Comparison of ENCODE assay signal across 1 cellular context in genomic region chr10:23408330-23408976, GRCh38.
TF ChIP-seq lines count a peak whose summit lies in the region.

No MANE protein-coding gene starts in this region.

TF ChIP-seq in HEK293, 187 proteins besides CTCF, POLR2A, EP300 and RAD21 (continued from another document and continues in another):
- TF ChIP-seq, protein P1, sequence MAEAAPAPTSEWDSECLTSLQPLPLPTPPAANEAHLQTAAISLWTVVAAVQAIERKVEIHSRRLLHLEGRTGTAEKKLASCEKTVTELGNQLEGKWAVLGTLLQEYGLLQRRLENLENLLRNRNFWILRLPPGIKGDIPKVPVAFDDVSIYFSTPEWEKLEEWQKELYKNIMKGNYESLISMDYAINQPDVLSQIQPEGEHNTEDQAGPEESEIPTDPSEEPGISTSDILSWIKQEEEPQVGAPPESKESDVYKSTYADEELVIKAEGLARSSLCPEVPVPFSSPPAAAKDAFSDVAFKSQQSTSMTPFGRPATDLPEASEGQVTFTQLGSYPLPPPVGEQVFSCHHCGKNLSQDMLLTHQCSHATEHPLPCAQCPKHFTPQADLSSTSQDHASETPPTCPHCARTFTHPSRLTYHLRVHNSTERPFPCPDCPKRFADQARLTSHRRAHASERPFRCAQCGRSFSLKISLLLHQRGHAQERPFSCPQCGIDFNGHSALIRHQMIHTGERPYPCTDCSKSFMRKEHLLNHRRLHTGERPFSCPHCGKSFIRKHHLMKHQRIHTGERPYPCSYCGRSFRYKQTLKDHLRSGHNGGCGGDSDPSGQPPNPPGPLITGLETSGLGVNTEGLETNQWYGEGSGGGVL (tag by site-specific recombination; IDR thresholded peaks at IDR 0.05), result peak; percentile 48; the same call in 1 of the 2 replicates
- TF ChIP-seq PRDM2 (tag by site-specific recombination; IDR thresholded peaks at IDR 0.05; ENCODE audit: borderline replicate concordance) (no peak), ZNF510 (tag by site-specific recombination; IDR thresholded peaks at IDR 0.05; ENCODE audit: insufficient replicate concordance) (no peak), ZNF155 (tag by site-specific recombination; IDR thresholded peaks at IDR 0.05) (no peak), HOXA7 (CRISPR knock-in tag; IDR thresholded peaks at IDR 0.05; ENCODE audit: borderline replicate concordance) (no peak), SALL2 (tag by site-specific recombination; IDR thresholded peaks at IDR 0.05; ENCODE audit: borderline replicate concordance) (no peak), ZNF514 (tag by site-specific recombination; IDR thresholded peaks at IDR 0.05) (no peak), ZNF654 (tag by site-specific recombination; IDR thresholded peaks at IDR 0.05; ENCODE audit: low read depth) (peak; percentile 33), EGR2 (tag by site-specific recombination; IDR thresholded peaks at IDR 0.05; ENCODE audit: low read depth) (no peak), ZNF324 (tag by site-specific recombination; IDR thresholded peaks at IDR 0.05) (peak; percentile 88), ZNF473 (tag by site-specific recombination; IDR thresholded peaks at IDR 0.05) (no peak), ZNF302 (tag by site-specific recombination; IDR thresholded peaks at IDR 0.05; ENCODE audit: low read depth) (peak; percentile 37; the same call in 1 of the 2 replicates), ZNF544 (tag by site-specific recombination; IDR thresholded peaks at IDR 0.05) (no peak), ZNF157 (tag by site-specific recombination; IDR thresholded peaks at IDR 0.05) (no peak), ZNF529 (tag by site-specific recombination; IDR thresholded peaks at IDR 0.05; ENCODE audit: insufficient replicate concordance) (no peak), ZSCAN23 (tag by site-specific recombination; IDR thresholded peaks at IDR 0.05) (peak; percentile 96), ZNF521 (tag by site-specific recombination; IDR thresholded peaks at IDR 0.05) (no peak), ZNF211 (tag by site-specific recombination; IDR thresholded peaks at IDR 0.05; ENCODE audit: low read depth) (no peak), ZNF24 (tag by site-specific recombination; IDR thresholded peaks at IDR 0.05) (peak; percentile 99), ZXDB (tag by site-specific recombination; IDR thresholded peaks at IDR 0.05) (peak; percentile 96), ZNF629 (tag by site-specific recombination; IDR thresholded peaks at IDR 0.05) (peak; percentile 99), ZNF549 (tag by site-specific recombination; IDR thresholded peaks at IDR 0.05) (no peak), HIC1 (tag by site-specific recombination; IDR thresholded peaks at IDR 0.05) (peak; percentile 90), ZBTB8A (tag by site-specific recombination; IDR thresholded peaks at IDR 0.05) (peak; percentile 44; the same call in 1 of the 2 replicates), ZNF624 (tag by site-specific recombination; IDR thresholded peaks at IDR 0.05) (no peak)
- TF ChIP-seq, protein P2, sequence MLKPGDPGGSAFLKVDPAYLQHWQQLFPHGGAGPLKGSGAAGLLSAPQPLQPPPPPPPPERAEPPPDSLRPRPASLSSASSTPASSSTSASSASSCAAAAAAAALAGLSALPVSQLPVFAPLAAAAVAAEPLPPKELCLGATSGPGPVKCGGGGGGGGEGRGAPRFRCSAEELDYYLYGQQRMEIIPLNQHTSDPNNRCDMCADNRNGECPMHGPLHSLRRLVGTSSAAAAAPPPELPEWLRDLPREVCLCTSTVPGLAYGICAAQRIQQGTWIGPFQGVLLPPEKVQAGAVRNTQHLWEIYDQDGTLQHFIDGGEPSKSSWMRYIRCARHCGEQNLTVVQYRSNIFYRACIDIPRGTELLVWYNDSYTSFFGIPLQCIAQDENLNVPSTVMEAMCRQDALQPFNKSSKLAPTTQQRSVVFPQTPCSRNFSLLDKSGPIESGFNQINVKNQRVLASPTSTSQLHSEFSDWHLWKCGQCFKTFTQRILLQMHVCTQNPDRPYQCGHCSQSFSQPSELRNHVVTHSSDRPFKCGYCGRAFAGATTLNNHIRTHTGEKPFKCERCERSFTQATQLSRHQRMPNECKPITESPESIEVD (tag by site-specific recombination; IDR thresholded peaks at IDR 0.05), result peak; percentile 98
- TF ChIP-seq, protein P3, sequence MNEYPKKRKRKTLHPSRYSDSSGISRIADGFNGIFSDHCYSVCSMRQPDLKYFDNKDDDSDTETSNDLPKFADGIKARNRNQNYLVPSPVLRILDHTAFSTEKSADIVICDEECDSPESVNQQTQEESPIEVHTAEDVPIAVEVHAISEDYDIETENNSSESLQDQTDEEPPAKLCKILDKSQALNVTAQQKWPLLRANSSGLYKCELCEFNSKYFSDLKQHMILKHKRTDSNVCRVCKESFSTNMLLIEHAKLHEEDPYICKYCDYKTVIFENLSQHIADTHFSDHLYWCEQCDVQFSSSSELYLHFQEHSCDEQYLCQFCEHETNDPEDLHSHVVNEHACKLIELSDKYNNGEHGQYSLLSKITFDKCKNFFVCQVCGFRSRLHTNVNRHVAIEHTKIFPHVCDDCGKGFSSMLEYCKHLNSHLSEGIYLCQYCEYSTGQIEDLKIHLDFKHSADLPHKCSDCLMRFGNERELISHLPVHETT (tag by site-specific recombination; IDR thresholded peaks at IDR 0.05), result peak; percentile 99
- TF ChIP-seq, protein P4, sequence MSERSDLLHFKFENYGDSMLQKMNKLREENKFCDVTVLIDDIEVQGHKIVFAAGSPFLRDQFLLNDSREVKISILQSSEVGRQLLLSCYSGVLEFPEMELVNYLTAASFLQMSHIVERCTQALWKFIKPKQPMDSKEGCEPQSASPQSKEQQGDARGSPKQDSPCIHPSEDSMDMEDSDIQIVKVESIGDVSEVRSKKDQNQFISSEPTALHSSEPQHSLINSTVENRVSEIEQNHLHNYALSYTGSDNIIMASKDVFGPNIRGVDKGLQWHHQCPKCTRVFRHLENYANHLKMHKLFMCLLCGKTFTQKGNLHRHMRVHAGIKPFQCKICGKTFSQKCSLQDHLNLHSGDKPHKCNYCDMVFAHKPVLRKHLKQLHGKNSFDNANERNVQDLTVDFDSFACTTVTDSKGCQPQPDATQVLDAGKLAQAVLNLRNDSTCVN (tag by site-specific recombination; optimal IDR thresholded peaks at IDR 0.05), result no peak
- TF ChIP-seq, protein P5, sequence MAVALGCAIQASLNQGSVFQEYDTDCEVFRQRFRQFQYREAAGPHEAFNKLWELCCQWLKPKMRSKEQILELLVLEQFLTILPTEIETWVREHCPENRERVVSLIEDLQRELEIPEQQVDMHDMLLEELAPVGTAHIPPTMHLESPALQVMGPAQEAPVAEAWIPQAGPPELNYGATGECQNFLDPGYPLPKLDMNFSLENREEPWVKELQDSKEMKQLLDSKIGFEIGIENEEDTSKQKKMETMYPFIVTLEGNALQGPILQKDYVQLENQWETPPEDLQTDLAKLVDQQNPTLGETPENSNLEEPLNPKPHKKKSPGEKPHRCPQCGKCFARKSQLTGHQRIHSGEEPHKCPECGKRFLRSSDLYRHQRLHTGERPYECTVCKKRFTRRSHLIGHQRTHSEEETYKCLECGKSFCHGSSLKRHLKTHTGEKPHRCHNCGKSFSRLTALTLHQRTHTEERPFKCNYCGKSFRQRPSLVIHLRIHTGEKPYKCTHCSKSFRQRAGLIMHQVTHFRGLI (tag by site-specific recombination; IDR thresholded peaks at IDR 0.05), result peak; percentile 30; the same call in 1 of the 2 replicates
- TF ChIP-seq, protein P6, sequence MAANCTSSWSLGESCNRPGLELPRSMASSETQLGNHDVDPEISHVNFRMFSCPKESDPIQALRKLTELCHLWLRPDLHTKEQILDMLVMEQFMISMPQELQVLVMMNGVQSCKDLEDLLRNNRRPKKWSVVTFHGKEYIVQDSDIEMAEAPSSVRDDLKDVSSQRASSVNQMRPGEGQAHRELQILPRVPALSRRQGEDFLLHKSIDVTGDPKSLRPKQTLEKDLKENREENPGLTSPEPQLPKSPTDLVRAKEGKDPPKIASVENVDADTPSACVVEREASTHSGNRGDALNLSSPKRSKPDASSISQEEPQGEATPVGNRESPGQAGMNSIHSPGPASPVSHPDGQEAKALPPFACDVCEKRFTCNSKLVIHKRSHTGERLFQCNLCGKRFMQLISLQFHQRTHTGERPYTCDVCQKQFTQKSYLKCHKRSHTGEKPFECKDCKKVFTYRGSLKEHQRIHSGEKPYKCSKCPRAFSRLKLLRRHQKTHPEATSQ (tag by site-specific recombination; IDR thresholded peaks at IDR 0.05), result no peak; the same call in 1 of the 2 replicates
- TF ChIP-seq, protein P7, sequence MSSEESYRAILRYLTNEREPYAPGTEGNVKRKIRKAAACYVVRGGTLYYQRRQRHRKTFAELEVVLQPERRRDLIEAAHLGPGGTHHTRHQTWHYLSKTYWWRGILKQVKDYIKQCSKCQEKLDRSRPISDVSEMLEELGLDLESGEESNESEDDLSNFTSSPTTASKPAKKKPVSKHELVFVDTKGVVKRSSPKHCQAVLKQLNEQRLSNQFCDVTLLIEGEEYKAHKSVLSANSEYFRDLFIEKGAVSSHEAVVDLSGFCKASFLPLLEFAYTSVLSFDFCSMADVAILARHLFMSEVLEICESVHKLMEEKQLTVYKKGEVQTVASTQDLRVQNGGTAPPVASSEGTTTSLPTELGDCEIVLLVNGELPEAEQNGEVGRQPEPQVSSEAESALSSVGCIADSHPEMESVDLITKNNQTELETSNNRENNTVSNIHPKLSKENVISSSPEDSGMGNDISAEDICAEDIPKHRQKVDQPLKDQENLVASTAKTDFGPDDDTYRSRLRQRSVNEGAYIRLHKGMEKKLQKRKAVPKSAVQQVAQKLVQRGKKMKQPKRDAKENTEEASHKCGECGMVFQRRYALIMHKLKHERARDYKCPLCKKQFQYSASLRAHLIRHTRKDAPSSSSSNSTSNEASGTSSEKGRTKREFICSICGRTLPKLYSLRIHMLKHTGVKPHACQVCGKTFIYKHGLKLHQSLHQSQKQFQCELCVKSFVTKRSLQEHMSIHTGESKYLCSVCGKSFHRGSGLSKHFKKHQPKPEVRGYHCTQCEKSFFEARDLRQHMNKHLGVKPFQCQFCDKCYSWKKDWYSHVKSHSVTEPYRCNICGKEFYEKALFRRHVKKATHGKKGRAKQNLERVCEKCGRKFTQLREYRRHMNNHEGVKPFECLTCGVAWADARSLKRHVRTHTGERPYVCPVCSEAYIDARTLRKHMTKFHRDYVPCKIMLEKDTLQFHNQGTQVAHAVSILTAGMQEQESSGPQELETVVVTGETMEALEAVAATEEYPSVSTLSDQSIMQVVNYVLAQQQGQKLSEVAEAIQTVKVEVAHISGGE (tag by site-specific recombination; conservative IDR thresholded peaks at IDR 0.05; ENCODE audit: low read depth), result no peak
- TF ChIP-seq, protein P8, sequence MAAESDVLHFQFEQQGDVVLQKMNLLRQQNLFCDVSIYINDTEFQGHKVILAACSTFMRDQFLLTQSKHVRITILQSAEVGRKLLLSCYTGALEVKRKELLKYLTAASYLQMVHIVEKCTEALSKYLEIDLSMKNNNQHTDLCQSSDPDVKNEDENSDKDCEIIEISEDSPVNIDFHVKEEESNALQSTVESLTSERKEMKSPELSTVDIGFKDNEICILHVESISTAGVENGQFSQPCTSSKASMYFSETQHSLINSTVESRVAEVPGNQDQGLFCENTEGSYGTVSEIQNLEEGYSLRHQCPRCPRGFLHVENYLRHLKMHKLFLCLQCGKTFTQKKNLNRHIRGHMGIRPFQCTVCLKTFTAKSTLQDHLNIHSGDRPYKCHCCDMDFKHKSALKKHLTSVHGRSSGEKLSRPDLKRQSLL (tag by site-specific recombination; IDR thresholded peaks at IDR 0.05), result peak; percentile 16; the same call in 1 of the 2 replicates
